ENCODE assay signal across 1 cellular context in the genomic region with DNA sequence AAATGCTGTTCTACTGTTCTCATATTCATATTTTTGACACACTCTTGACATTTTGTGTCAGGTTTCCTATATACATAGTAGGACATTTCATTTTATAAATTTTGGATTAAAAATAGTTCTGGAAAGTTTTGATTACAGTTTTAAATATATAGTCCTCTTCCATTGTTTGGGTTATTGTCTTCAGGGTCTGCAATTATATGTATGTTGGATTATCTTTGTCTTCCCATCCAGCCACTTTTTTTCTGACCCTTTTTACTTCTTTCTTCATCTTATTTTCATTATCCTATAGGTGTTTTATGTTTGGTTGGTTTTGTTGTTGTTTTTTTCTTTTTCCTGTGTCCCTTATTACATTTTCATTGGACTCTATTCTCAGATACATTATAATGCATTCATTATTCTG.
TF ChIP-seq lines count a peak whose summit lies in the region.

No MANE protein-coding gene starts in this region.

TF ChIP-seq in HCT116, 20 proteins besides CTCF, POLR2A, EP300 and RAD21:
- TF ChIP-seq CEBPB (IDR thresholded peaks at IDR 0.05; ENCODE audit: low read depth) (no peak), TCF7L2 (IDR thresholded peaks at IDR 0.05; ENCODE audit: borderline replicate concordance, extremely low read depth, insufficient read depth, insufficient read length) (no peak), CBX3 (IDR thresholded peaks at IDR 0.05; ENCODE audit: low read depth) (0 out of 2 replicates have a peak, but pooled peaks have one; percentile 27)
- TF ChIP-seq, protein P1, sequence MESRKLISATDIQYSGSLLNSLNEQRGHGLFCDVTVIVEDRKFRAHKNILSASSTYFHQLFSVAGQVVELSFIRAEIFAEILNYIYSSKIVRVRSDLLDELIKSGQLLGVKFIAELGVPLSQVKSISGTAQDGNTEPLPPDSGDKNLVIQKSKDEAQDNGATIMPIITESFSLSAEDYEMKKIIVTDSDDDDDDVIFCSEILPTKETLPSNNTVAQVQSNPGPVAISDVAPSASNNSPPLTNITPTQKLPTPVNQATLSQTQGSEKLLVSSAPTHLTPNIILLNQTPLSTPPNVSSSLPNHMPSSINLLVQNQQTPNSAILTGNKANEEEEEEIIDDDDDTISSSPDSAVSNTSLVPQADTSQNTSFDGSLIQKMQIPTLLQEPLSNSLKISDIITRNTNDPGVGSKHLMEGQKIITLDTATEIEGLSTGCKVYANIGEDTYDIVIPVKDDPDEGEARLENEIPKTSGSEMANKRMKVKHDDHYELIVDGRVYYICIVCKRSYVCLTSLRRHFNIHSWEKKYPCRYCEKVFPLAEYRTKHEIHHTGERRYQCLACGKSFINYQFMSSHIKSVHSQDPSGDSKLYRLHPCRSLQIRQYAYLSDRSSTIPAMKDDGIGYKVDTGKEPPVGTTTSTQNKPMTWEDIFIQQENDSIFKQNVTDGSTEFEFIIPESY (IDR thresholded peaks at IDR 0.05; ENCODE audit: extremely low read depth, insufficient replicate concordance, low read length), result no peak
- TF ChIP-seq, protein P2, sequence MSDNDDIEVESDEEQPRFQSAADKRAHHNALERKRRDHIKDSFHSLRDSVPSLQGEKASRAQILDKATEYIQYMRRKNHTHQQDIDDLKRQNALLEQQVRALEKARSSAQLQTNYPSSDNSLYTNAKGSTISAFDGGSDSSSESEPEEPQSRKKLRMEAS (IDR thresholded peaks at IDR 0.05), result no peak
